9 cellular contexts compared by ENCODE assay signal in genomic region chr14:99687284-99688209, GRCh38. TPM values are rescaled to one million over a fixed set of nuclear protein-coding genes. Genes with fewer than 3 reads are reported as not detected.
DNase-seq lines count a peak whose midpoint lies in the region; ATAC-seq and TF ChIP-seq lines count a peak whose summit lies in the region.
"Had no signal": no experiment of that assay in that cellular context is flagged by ENCODE, and none has a peak within 500 bp of the region (broad histone marks: within the 10 kb centered on the region; RNA-seq: fewer than 3 reads in every experiment).

No MANE protein-coding gene starts in this region.

- no peak overlapping the region for H3K4me3 ChIP-seq in epithelial cell of esophagus (ENCODE audit: low read length)

- H3K4me1 Mint-ChIP-seq in stimulated activated memory B cell treated with anti-CD40 and anti-IgM and Interleukin-4, amounts not matched to agents 10 μg/mL and 1 μg/mL and 100 μg/mL, for 72 hours: peaks cover 22% of the 10 kb centered on the region

- TF ChIP-seq CTCF in GM13976 (IDR thresholded peaks at IDR 0.05; ENCODE audit: borderline replicate concordance, control extremely low read depth, extremely low read depth, insufficient read depth, missing control alignments): peak; percentile 55
- peak; percentile 80 for TF ChIP-seq CTCF in epithelial cell of esophagus (IDR thresholded peaks at IDR 0.05; ENCODE audit: insufficient read depth, low read depth, low read length, missing control alignments)

- no peak overlapping the region for H3K4me3 Mint-ChIP-seq in stimulated activated memory B cell treated with anti-CD40 and anti-IgM and Interleukin-4, amounts not matched to agents 10 μg/mL and 1 μg/mL and 100 μg/mL, for 72 hours
- H3K4me3 Mint-ChIP-seq: T-helper 1 cell treated with Interleukin-12 subunit alpha and Interleukin-12 subunit beta and Interleukin-4 antibody, amounts not matched to agents 30 μg/mL and 1 μg/mL, for 36 hours had no signal

- no peak overlapping the region for H3K27ac Mint-ChIP-seq in stimulated activated memory B cell treated with anti-CD40 and anti-IgM and Interleukin-4, amounts not matched to agents 10 μg/mL and 1 μg/mL and 100 μg/mL, for 72 hours
- H3K27ac Mint-ChIP-seq: T-helper 1 cell treated with Interleukin-12 subunit alpha and Interleukin-12 subunit beta and Interleukin-4 antibody, amounts not matched to agents 30 μg/mL and 1 μg/mL, for 36 hours had no signal

- no peaks in the 10 kb centered on the region for H3K36me3 Mint-ChIP-seq in stimulated activated memory B cell treated with anti-CD40 and anti-IgM and Interleukin-4, amounts not matched to agents 10 μg/mL and 1 μg/mL and 100 μg/mL, for 72 hours

- no peaks in the 10 kb centered on the region for H3K9me3 Mint-ChIP-seq in stimulated activated memory B cell treated with anti-CD40 and anti-IgM and Interleukin-4, amounts not matched to agents 10 μg/mL and 1 μg/mL and 100 μg/mL, for 72 hours
- H3K9me3 Mint-ChIP-seq: T-helper 1 cell treated with Interleukin-12 subunit alpha and Interleukin-12 subunit beta and Interleukin-4 antibody, amounts not matched to agents 30 μg/mL and 1 μg/mL, for 36 hours had no signal

- peaks cover 80% of the 10 kb centered on the region for H3K27me3 Mint-ChIP-seq in stimulated activated memory B cell treated with anti-CD40 and anti-IgM and Interleukin-4, amounts not matched to agents 10 μg/mL and 1 μg/mL and 100 μg/mL, for 72 hours

- in situ Hi-C loops in GM13976 (cut with MboI; ENCODE audit: low sequenced_read_pairs, unreplicated experiment): no loop called here
- in situ Hi-C loops in SK-MEL-5 (cut with HindIII; ENCODE audit: low pct_unique_long_range_greater_than_20kb, low sequenced_read_pairs): no loop called here

- DNase-seq in GM13976 (ENCODE audit: low spot score): peak; percentile 38
- peak; percentile 25 for DNase-seq in SK-MEL-5 (ENCODE audit: low read depth, low spot score)
- peak; percentile 25 for DNase-seq in epithelial cell of esophagus (ENCODE audit: low read depth)
- peak; percentile 35 to 37 for DNase-seq in stimulated activated CD4-positive, alpha-beta T cell treated with anti-CD3 and anti-CD28 coated beads, Interleukin-2, amount 100 ng/mL, for 24 hours
- no peak for DNase-seq in NOMO-1 treated with dmso at 0.1 percent for 144 hours (lab: John Stamatoyannopoulos, UW; ENCODE audit: unreplicated experiment)

- no peak for ATAC-seq in HG03521 (IDR thresholded peaks at IDR 0.05; ENCODE audit: unreplicated experiment)
- no peak for ATAC-seq in stimulated activated memory B cell treated with anti-CD40 and anti-IgM and Interleukin-4, amounts not matched to agents 10 μg/mL and 1 μg/mL and 100 μg/mL, for 72 hours

RNA-seq across cellular contexts. Expression of gene CYP46A1, which starts 3.4 kb away (rescaled TPM):
- total RNA-seq in SK-MEL-5 (2014; rRNA removed; shearing (Covaris generic)): not detected in 2 replicates
- polyA plus RNA-seq in SK-MEL-5 (2015; cell fraction: cytosol; rRNA removed): 0.05 TPM in 1 of 2 replicates, not detected in the other
- 2.1 TPM in 1 of 2 replicates, not detected in the other for polyA plus RNA-seq in SK-MEL-5 (2015; cell fraction: nucleus; rRNA removed)

RNA-seq across cellular contexts. Expression of gene HHIPL1, which starts 42.6 kb away (rescaled TPM):
- total RNA-seq in SK-MEL-5 (2014; rRNA removed; shearing (Covaris generic)): 0.03 and 0.16 TPM in 2 replicates
- polyA plus RNA-seq in SK-MEL-5 (2015; cell fraction: cytosol; rRNA removed): 0.04 and 0.20 TPM in 2 replicates
- polyA plus RNA-seq in SK-MEL-5 (2015; cell fraction: nucleus; rRNA removed): 0.02 TPM in 1 of 2 replicates, not detected in the other
- total RNA-seq: mononuclear cell had no signal
